Comparison of ENCODE assay signal across 1 cellular context in the genomic region with DNA sequence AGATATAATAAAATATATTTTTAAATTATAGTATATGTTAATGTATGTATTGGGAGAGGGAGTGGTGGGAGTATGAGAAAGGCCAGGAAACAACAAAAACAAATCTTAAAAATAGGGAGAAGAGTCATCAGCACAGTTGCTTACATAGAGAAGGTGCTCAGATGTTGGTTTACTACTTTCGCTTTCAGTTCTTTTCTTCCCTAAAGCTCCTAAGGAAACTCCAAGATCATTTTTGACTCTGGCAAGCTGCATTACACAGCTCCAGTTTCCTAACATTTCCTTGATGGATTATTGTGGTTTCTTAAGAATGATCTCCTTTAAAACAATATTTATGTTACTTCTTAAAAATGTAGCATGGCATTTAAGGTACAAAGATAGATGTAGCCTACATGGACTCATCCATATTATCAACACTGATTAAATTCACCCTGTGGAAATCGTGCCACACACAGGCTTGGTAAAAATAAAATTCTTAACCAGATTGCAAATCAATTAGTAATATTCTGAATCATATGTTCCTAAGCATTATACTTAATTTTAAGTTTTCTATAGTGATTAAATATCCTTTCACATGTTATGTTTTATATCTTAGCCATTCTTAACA.
TF ChIP-seq lines count a peak whose summit lies in the region.

No MANE protein-coding gene starts in this region.

TF ChIP-seq in WTC11, 78 proteins besides CTCF, POLR2A, EP300 and RAD21 (continued from another document):
- TF ChIP-seq ZNF317 (CRISPR knock-in tag; IDR thresholded peaks at IDR 0.05; ENCODE audit: borderline replicate concordance, low read depth) (no peak), JUN (CRISPR knock-in tag; IDR thresholded peaks at IDR 0.05) (no peak), CBFB (CRISPR knock-in tag; IDR thresholded peaks at IDR 0.05; ENCODE audit: low read depth) (no peak), GABPB1 (CRISPR knock-in tag; IDR thresholded peaks at IDR 0.05) (no peak), SOX15 (CRISPR knock-in tag; IDR thresholded peaks at IDR 0.05) (no peak)
